Comparison of ENCODE assay signal across 8 cellular contexts in genomic region chr16:81746566-81746965, GRCh38. TPM values are rescaled to one million over a fixed set of nuclear protein-coding genes. Genes with fewer than 3 reads are reported as not detected.
DNase-seq lines count a peak whose midpoint lies in the region; ATAC-seq and TF ChIP-seq lines count a peak whose summit lies in the region.

No MANE protein-coding gene starts in this region.

- H3K27ac ChIP-seq in OCI-LY7 (ENCODE audit: low read depth, low read length, poor library complexity, severe bottlenecking) (peak overlapping the region; percentile 4), esophagus muscularis mucosa (replicated peaks in 1 of 4) (no peak overlapping the region), ovary (no peak overlapping the region)

- no peak for TF ChIP-seq POLR2A in esophagus muscularis mucosa (IDR thresholded peaks at IDR 0.05; ENCODE audit: low read depth)
- TF ChIP-seq POLR2A in ovary (IDR thresholded peaks at IDR 0.05), result no peak

- no peaks in the 10 kb centered on the region for H4K20me1 ChIP-seq in OCI-LY7 (ENCODE audit: insufficient read depth, low read length)

- H3K9me2 ChIP-seq in OCI-LY7 (ENCODE audit: insufficient read depth, low read length), result no peaks in the 10 kb centered on the region

- WGBS in esophagus muscularis mucosa, result 43% methylated on average over 5 of the region's 5 CpGs
- whole genome bisulfite sequencing in ovary, 3 donors, result 37 to 53% (median 40%) methylated on average over 5 of the region's 5 CpGs

- peak overlapping the region; percentile 90 for H3K4me2 ChIP-seq in OCI-LY7 (ENCODE audit: low read length)

- ATAC-seq in GM18909 (IDR thresholded peaks at IDR 0.05; ENCODE audit: poor library complexity, unreplicated experiment), result no peak

- in situ Hi-C loops in GM13976 (cut with MboI; ENCODE audit: low sequenced_read_pairs, unreplicated experiment), result no loop called here

- POLR2A ChIA-PET in OCI-LY7 (lab: Charles Lee), result no interaction called here

- no peak for TF ChIP-seq EP300 in esophagus muscularis mucosa (IDR thresholded peaks at IDR 0.05)
- TF ChIP-seq EP300 in ovary (IDR thresholded peaks at IDR 0.05), result no peak

- H3K9me3 ChIP-seq in OCI-LY7 (ENCODE audit: low read length) (no peaks in the 10 kb centered on the region), esophagus muscularis mucosa (no peaks in the 10 kb centered on the region), ovary (no peaks in the 10 kb centered on the region)

- H3K79me2 ChIP-seq in OCI-LY7 (ENCODE audit: insufficient read depth, low read depth, low read length), result peaks cover 62% of the 10 kb centered on the region; the same call in 1 of the 2 replicates

- H3K27me3 ChIP-seq in GM06990 (replicated peaks; ENCODE audit: control insufficient read depth, insufficient read depth, low read length) (no peaks in the 10 kb centered on the region), esophagus muscularis mucosa (peaks cover 0 to 4% (median 0%) of the 10 kb centered on the region in 4 donors), ovary (no peaks in the 10 kb centered on the region)

- intact Hi-C loops in OCI-LY7 (cut with micrococcal nuclease; ENCODE audit: unreplicated experiment), result no loop called here
- intact Hi-C loops in esophagus muscularis mucosa (cut with DNase I), result no loop called here
- intact Hi-C loops in ovary (cut with DNase I), result loop anchor here in 1 of 4 donors (10.0 kb wide), 1 partner anchor 712 kb away; the partner anchor contains the start of gene ATMIN

- no peak for TF ChIP-seq CTCF in GM06990 (IDR thresholded peaks at IDR 0.05; ENCODE audit: insufficient read depth, low read length, poor library complexity, severe bottlenecking)
- TF ChIP-seq CTCF in OCI-LY7 (conservative IDR thresholded peaks at IDR 0.05; ENCODE audit: low read length), result no peak
- no peak for TF ChIP-seq CTCF in esophagus muscularis mucosa (IDR thresholded peaks at IDR 0.05)
- TF ChIP-seq CTCF in ovary (IDR thresholded peaks at IDR 0.05), result no peak
- TF ChIP-seq CTCF in GM13976 (IDR thresholded peaks at IDR 0.05; ENCODE audit: borderline replicate concordance, control extremely low read depth, extremely low read depth, insufficient read depth, missing control alignments), result no peak

- CTCF ChIA-PET in OCI-LY7 (lab: Charles Lee; ENCODE audit: unreplicated experiment), result no interaction called here

- H3K4me3 ChIP-seq in GM06990 (replicated peaks; ENCODE audit: low read depth, low read length) (peak overlapping the region; percentile 56), OCI-LY7 (ENCODE audit: low read depth, low read length, poor library complexity, severe bottlenecking) (peak overlapping the region; percentile 63), esophagus muscularis mucosa (peak overlapping the region; percentile 44 to 56 (median 47)), ovary (peak overlapping the region; percentile 27)

- DNase-seq in GM06990 (ENCODE audit: extremely low read depth, insufficient read length) (no peak), OCI-LY7 (ENCODE audit: low spot score) (no peak), esophagus muscularis mucosa (ENCODE audit: extremely low spot score) (no peak), ovary (no peak), MV-4-11 (lab: John Stamatoyannopoulos, UW) (no peak), NCI-H774 (lab: John Stamatoyannopoulos, UW) (no peak), GM13976 (ENCODE audit: low spot score) (no peak)

- H3K4me1 ChIP-seq in OCI-LY7 (ENCODE audit: insufficient read depth, low read length, poor library complexity, severe bottlenecking) (peaks cover 71% of the 10 kb centered on the region), esophagus muscularis mucosa (peaks cover 0 to 25% (median 18%) of the 10 kb centered on the region in 4 donors), ovary (ENCODE audit: insufficient read depth) (peaks cover 4% of the 10 kb centered on the region)

- BruUV-seq in OCI-LY7 (replicated peaks; lab: Mats Ljungman, UMichigan), result no TSS peak

- H3K36me3 ChIP-seq in GM06990 (ENCODE audit: control insufficient read depth, insufficient read depth, low read length) (no peaks in the 10 kb centered on the region), OCI-LY7 (ENCODE audit: insufficient read depth, low read length) (peaks cover 4% of the 10 kb centered on the region), esophagus muscularis mucosa (no peaks in the 10 kb centered on the region), ovary (no peaks in the 10 kb centered on the region)

- H2AFZ ChIP-seq in OCI-LY7 (ENCODE audit: low read length), result peak overlapping the region; percentile 63; the same call in 1 of the 2 replicates

RNA-seq across cellular contexts. Expression of gene PLCG2, which starts 32.5 kb away (rescaled TPM):
- 196 and 198 TPM in 2 replicates for total RNA-seq in OCI-LY7 (2014; rRNA removed; shearing (Covaris generic))
- 464 and 485 TPM in 2 replicates for total RNA-seq in OCI-LY7 (2022)
- total RNA-seq in esophagus muscularis mucosa, result 10 to 100 TPM in 2 of 4 donors, 1 to 10 TPM in 2; 7.1 to 11.3 (median 9.9) TPM
- total RNA-seq in ovary, result 10 to 100 TPM in 1 of 7 donors, 1 to 10 TPM in 6; 3.6 to 16.4 (median 5.6) TPM
- 10 to 100 TPM in 1 of 2 donors, 1 to 10 TPM in 1; 3.3 to 11.8 TPM for polyA plus RNA-seq in ovary

Comparison
In these comparisons a context has a peak if more than half of its experiments do, and no peak if none do; other contexts are left out.
1. RNA of gene PLCG2, which starts 32.5 kb away (total RNA-seq): 196 to 485 TPM in OCI-LY7; 7.1 to 11.3 TPM in esophagus muscularis mucosa and 3.6 to 16.4 TPM in ovary; every median in the first group is over 10 times any median in the second.
2. Peak in every context shown above with its lines, with median percentiles within 50 percentile points of each other: H3K4me3 ChIP-seq.